Comparison of ENCODE assay signal across 13 cellular contexts in the genomic region with DNA sequence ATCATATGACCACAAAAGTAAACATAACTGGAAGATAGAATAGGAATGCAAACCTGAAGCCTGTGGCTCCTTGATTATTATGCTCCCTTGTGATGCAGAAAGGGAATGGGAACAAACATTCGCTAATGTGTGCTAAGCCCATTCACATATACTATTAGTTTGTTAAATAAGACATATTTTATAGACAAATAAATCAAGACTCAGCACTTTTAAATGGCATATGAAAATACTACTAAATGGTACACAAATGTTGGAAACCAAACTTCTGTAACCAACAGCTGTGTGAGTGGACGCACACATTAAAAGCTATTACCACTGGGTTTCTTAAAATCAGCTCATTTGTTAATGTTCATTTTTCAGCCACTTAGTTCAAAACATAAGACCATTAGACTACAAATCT.
DNase-seq lines count a peak whose midpoint lies in the region; ATAC-seq and TF ChIP-seq lines count a peak whose summit lies in the region.
"Had no signal": no experiment of that assay in that cellular context is flagged by ENCODE, and none has a peak within 500 bp of the region (broad histone marks: within the 10 kb centered on the region; RNA-seq: fewer than 3 reads in every experiment).

No MANE protein-coding gene starts in this region.

- H3K9me3 ChIP-seq in right atrium auricular region (no peaks in the 10 kb centered on the region), ascending aorta (no peaks in the 10 kb centered on the region), gastroesophageal sphincter (no peaks in the 10 kb centered on the region), tibial artery (no peaks in the 10 kb centered on the region), adrenal gland (replicated peaks in 1 of 3) (no peaks in the 10 kb centered on the region)
- H3K9me3 ChIP-seq: BE2C, HAP-1 had no signal

- TF ChIP-seq POLR2A in gastroesophageal sphincter (IDR thresholded peaks at IDR 0.05) (no peak), adrenal gland (IDR thresholded peaks at IDR 0.05) (no peak)

- 73 to 83% methylated on average over 2 of the region's 2 CpGs for WGBS in gastroesophageal sphincter (ENCODE audit: low coverage in 1 of 2), 2 donors
- 92 to 98% (median 94%) methylated on average over 2 of the region's 2 CpGs for WGBS in adrenal gland, 4 donors

- H3K27me3 ChIP-seq in right atrium auricular region, result no peaks in the 10 kb centered on the region
- no peaks in the 10 kb centered on the region for H3K27me3 ChIP-seq in ascending aorta
- no peaks in the 10 kb centered on the region for H3K27me3 ChIP-seq in gastroesophageal sphincter
- H3K27me3 ChIP-seq in tibial artery, result no peaks in the 10 kb centered on the region
- no peaks in the 10 kb centered on the region for H3K27me3 ChIP-seq in adrenal gland
- H3K27me3 ChIP-seq: BE2C had no signal

- H3K36me3 ChIP-seq in right atrium auricular region (peaks cover 76% of the 10 kb centered on the region), ascending aorta (peaks cover 66 to 78% of the 10 kb centered on the region in 2 donors), gastroesophageal sphincter (peaks cover 12 to 94% of the 10 kb centered on the region in 2 donors), tibial artery (peaks cover 74 to 84% (median 78%) of the 10 kb centered on the region in 3 donors), adrenal gland (replicated peaks in 1 of 2) (peaks cover 0 to 33% of the 10 kb centered on the region in 2 donors)
- H3K36me3 ChIP-seq: BE2C had no signal

- DNase-seq in right atrium auricular region (ENCODE audit: low spot score), result no peak
- no peak for DNase-seq in Right ventricle myocardium superior
- no peak for DNase-seq in ascending aorta (ENCODE audit: low spot score in 2 of 2)
- no peak for DNase-seq in tibial artery
- no peak for DNase-seq in SW480 (ENCODE audit: low spot score)
- DNase-seq in adrenal gland, result no peak
- DNase-seq: BE2C; CD4-positive, alpha-beta memory T cell; DMS79; EL had no signal

- intact Hi-C loops in Right ventricle myocardium superior (cut with DNase I) (loop anchor here (10.0 kb wide), 1 partner anchor 199 kb away; no protein-coding TSS in a partner anchor), ascending aorta (cut with DNase I) (no loop called here), tibial artery (cut with DNase I; ENCODE audit: low total_unique reads) (no loop called here), adrenal gland (cut with DNase I) (loop anchor here (10.0 kb wide), 3 partner anchors 79 to 729 kb away; no protein-coding TSS in a partner anchor)

- TF ChIP-seq CTCF in right atrium auricular region (IDR thresholded peaks at IDR 0.05) (no peak), ascending aorta (IDR thresholded peaks at IDR 0.05) (no peak), gastroesophageal sphincter (IDR thresholded peaks at IDR 0.05) (no peak), tibial artery (IDR thresholded peaks at IDR 0.05) (no peak), adrenal gland (IDR thresholded peaks at IDR 0.05) (no peak)

- ATAC-seq in Right ventricle myocardium superior (ENCODE audit: poor library complexity) (no peak), gastroesophageal sphincter (no peak)

- H3K4me3 ChIP-seq in right atrium auricular region (no peak overlapping the region), ascending aorta (no peak overlapping the region), gastroesophageal sphincter (no peak overlapping the region), tibial artery (no peak overlapping the region), adrenal gland (no peak overlapping the region)
- H3K4me3 ChIP-seq: HAP-1 had no signal

- no peak for TF ChIP-seq EP300 in gastroesophageal sphincter (IDR thresholded peaks at IDR 0.05)

- peaks cover 0 to 17% of the 10 kb centered on the region in 2 donors for H3K4me1 ChIP-seq in right atrium auricular region
- peaks cover 0 to 5% of the 10 kb centered on the region in 2 donors for H3K4me1 ChIP-seq in ascending aorta
- peaks cover 0 to 87% (median 10%) of the 10 kb centered on the region in 3 donors for H3K4me1 ChIP-seq in gastroesophageal sphincter
- peaks cover 0 to 42% (median under 1%) of the 10 kb centered on the region in 4 donors for H3K4me1 ChIP-seq in tibial artery
- peaks cover 0 to 8% of the 10 kb centered on the region in 2 donors for H3K4me1 ChIP-seq in adrenal gland (replicated peaks in 1 of 2)
- H3K4me1 ChIP-seq: BE2C had no signal

- H3K27ac ChIP-seq in right atrium auricular region, result peak overlapping the region; percentile 10 to 60
- H3K27ac ChIP-seq in ascending aorta, result peak overlapping the region; percentile 11 to 39
- H3K27ac ChIP-seq in gastroesophageal sphincter, result peak overlapping the region; percentile 32 to 66 (median 48)
- H3K27ac ChIP-seq in tibial artery, result peak overlapping the region; percentile 6 to 25
- no peak overlapping the region for H3K27ac ChIP-seq in adrenal gland
- H3K27ac ChIP-seq: C4-2B had no signal

Comparison
In these comparisons a context has a peak if more than half of its experiments do, and no peak if none do; other contexts are left out.
1. H3K27ac ChIP-seq: peak in right atrium auricular region (2 of 2), ascending aorta (2 of 2), gastroesophageal sphincter (4 of 4) and tibial artery (2 of 2); none in adrenal gland (0 of 5).
2. intact Hi-C loops: an anchor here in Right ventricle myocardium superior (10.0 kb wide) and adrenal gland (10.0 kb wide); none called in ascending aorta and tibial artery.